ENCODE assay signal across 15 cellular contexts in the genomic region with DNA sequence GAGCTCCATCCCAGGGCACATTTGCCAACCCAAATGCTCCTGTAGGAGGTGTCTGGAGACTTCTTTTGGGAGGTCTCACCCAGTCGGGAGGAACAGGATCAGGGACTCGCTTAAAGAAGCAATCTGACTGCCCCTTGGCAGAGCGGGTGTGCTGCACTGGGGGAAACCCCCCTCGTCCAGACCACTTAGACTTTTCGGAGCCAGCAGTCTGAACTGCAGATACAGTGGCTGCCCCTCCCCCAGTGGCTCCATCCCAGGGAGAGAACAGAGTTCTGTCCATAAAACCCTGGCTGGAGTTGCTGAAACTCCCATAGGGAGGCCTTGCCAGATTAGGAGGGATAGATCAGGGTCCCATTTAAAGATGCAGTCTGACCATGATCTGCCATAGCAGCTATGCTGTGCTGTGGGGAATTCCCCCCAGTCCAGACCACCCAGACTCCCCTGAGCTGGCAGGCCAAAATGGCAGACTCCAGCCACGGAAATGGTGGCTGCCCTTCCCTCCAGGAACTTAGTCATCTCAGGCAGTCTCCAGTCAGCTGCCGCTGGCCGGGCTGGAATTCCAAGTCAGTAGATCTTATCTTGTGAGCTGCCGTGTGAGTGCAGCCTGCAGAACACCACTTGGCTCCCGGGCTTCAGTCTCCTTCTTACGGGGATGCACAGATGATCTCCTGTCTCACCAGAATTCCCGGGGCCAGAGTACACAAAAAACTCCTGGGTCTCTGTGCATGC.
A peak's percentile ranks its signal among the peaks of the same experiment; 100 is the strongest.
DNase-seq lines count a peak whose midpoint lies in the region; ATAC-seq, FAIRE-seq and TF ChIP-seq lines count a peak whose summit lies in the region.
"Had no signal": no experiment of that assay in that cellular context is flagged by ENCODE, and none has a peak within 500 bp of the region (broad histone marks: within the 10 kb centered on the region; RNA-seq: fewer than 3 reads in every experiment).

No MANE protein-coding gene starts in this region.

- H3K4me1 ChIP-seq in K562 (replicated peaks in 1 of 2; ENCODE audit: control insufficient read depth in 2 of 2, insufficient read depth in 2 of 2, low read length in 2 of 2): no peaks in the 10 kb centered on the region
- no peaks in the 10 kb centered on the region for H3K4me1 ChIP-seq in mesenchymal stem cell (ENCODE audit: control insufficient read depth, insufficient read depth, low read depth, low read length)

- H2BK12ac ChIP-seq in mesenchymal stem cell (ENCODE audit: low read length in 2 of 2): peak overlapping the region in 1 of 2 experiments; percentile 31

- no peak overlapping the region for H3K23ac ChIP-seq in mesenchymal stem cell (ENCODE audit: low read length in 2 of 2)

- H3K27me3 ChIP-seq in K562 (ENCODE audit: control insufficient read depth in 2 of 2, insufficient read depth in 2 of 2, low read length in 2 of 2) (no peaks in the 10 kb centered on the region), mesenchymal stem cell (ENCODE audit: control insufficient read depth in 1 of 2, insufficient read depth in 1 of 2, low read length in 2 of 2) (no peaks in the 10 kb centered on the region)

- intact Hi-C loops in K562 (cut with micrococcal nuclease): no loop called here

- in situ Hi-C loops in K562 (cut with MboI): no loop called here

- H2BK15ac ChIP-seq in mesenchymal stem cell (ENCODE audit: low read depth, poor library complexity, severe bottlenecking): peak overlapping the region; percentile 19

- no peaks in the 10 kb centered on the region for H4K20me1 ChIP-seq in K562 (replicated peaks; ENCODE audit: control insufficient read depth, insufficient read depth, low read length)

- CTCF ChIA-PET in K562 (lab: Yijun Ruan, JAX; ENCODE audit: low intra/inter-chr PET ratio): no interaction called here

- H3K4me2 ChIP-seq in K562 (ENCODE audit: insufficient read depth, low read length): no peak overlapping the region
- no peak overlapping the region for H3K4me2 ChIP-seq in mesenchymal stem cell (ENCODE audit: low read length, poor library complexity, severe bottlenecking)

- H3K79me2 ChIP-seq in K562 (ENCODE audit: control insufficient read depth, insufficient read depth, low read length): no peaks in the 10 kb centered on the region

- no peak overlapping the region for H4K91ac ChIP-seq in mesenchymal stem cell (ENCODE audit: low read length)

- TF ChIP-seq POLR2A in K562 (conservative IDR thresholded peaks at IDR 0.05): no peak

- WGBS in K562 (ENCODE audit: insufficient coverage, low coverage, missing lambda C conversion rate): 6% methylated on average over 12 of the region's 12 CpGs
- WGBS in mesenchymal stem cell: 46% methylated on average over 12 of the region's 12 CpGs

- FAIRE-seq in K562 (lab: Jason Lieb, UNC): no peak
- FAIRE-seq: TTC549 had no signal

- no peak overlapping the region for H2BK5ac ChIP-seq in mesenchymal stem cell (ENCODE audit: low read depth, low read length, poor library complexity, severe bottlenecking)

- peak overlapping the region; percentile 37 for H2BK120ac ChIP-seq in mesenchymal stem cell (ENCODE audit: low read depth, low read length)

- H3K4ac ChIP-seq in mesenchymal stem cell (ENCODE audit: low read depth in 1 of 2, low read length in 2 of 2): peak overlapping the region in 1 of 2 experiments; percentile 40

- DNase-seq in AG09309 (ENCODE audit: low read depth) (peak; percentile 57), HS-27A (ENCODE audit: low read depth) (peak; percentile 42), K562 (ENCODE audit: extremely low read depth in 1 of 4, low spot score in 3 of 4) (peak in 1 of 4 experiments; percentile 16), mesenchymal stem cell (peak; percentile 72), NCI-H446 (lab: John Stamatoyannopoulos, UW) (no peak), hypothalamus (lab: John Stamatoyannopoulos, UW) (no peak)
- no peak for DNase-seq in stimulated activated naive CD8-positive, alpha-beta T cell treated with anti-CD3 and anti-CD28 coated beads, Interleukin-15, Interleukin-2, amounts not matched to agents 100 U/mL and 50 U/mL, for 24 hours
- DNase-seq in activated CD8-positive, alpha-beta memory T cell treated with anti-CD3 and anti-CD28 coated beads, Interleukin-2, amount 50 U/mL, for 48 hours: no peak
- DNase-seq: activated naive CD4-positive, alpha-beta T cell treated with Interleukin-2 at 50 U/mL for 16 hours; central memory CD4-positive, alpha-beta T cell; midbrain; NCI-H1105 treated with DMSO at 0.1 percent for 48 hours; NCI-H524 treated with DMSO at 0.1 percent for 48 hours had no signal

- POLR2A ChIA-PET in K562 (lab: Yijun Ruan, JAX): no interaction called here

- TF ChIP-seq CTCF in AG09309 (IDR thresholded peaks at IDR 0.05; ENCODE audit: control insufficient read depth, insufficient read depth, low read depth, low read length, missing control alignments) (no peak), K562 (IDR thresholded peaks at IDR 0.05 in 2 of 3, conservative IDR thresholded peaks at IDR 0.05 in 1 of 3; ENCODE audit: insufficient read depth in 2 of 3, low read depth in 1 of 3, low read length in 3 of 3) (no peak)

- H3K9me1 ChIP-seq in K562 (ENCODE audit: control insufficient read depth, insufficient read depth, low read length): no peaks in the 10 kb centered on the region

- H3K4me3 ChIP-seq in AG09309 (ENCODE audit: control insufficient read depth, low read depth, low read length): no peak overlapping the region
- H3K4me3 ChIP-seq in K562: no peak overlapping the region
- H3K4me3 ChIP-seq in mesenchymal stem cell (ENCODE audit: insufficient read depth in 1 of 2, low read depth in 1 of 2, low read length in 2 of 2): no peak overlapping the region

- H2AK5ac ChIP-seq in mesenchymal stem cell (ENCODE audit: low read length, severe bottlenecking): no peak overlapping the region

- H3K36me3 ChIP-seq in K562 (ENCODE audit: control insufficient read depth, insufficient read depth, low read length): no peaks in the 10 kb centered on the region
- H3K36me3 ChIP-seq in mesenchymal stem cell (ENCODE audit: control insufficient read depth in 1 of 2, insufficient read depth in 2 of 2, low read depth in 1 of 2, low read length in 2 of 2): no peaks in the 10 kb centered on the region

- H4K8ac ChIP-seq in mesenchymal stem cell (ENCODE audit: low read length): peak overlapping the region; percentile 45

- H3K9ac ChIP-seq in K562 (ENCODE audit: insufficient read depth in 1 of 2, low read depth in 2 of 2, low read length in 2 of 2): 0 out of 4 replicates have a peak overlapping the region, but pooled peaks of 1 of the 2 experiments have one; percentile 10
- H3K9ac ChIP-seq in mesenchymal stem cell (ENCODE audit: low read length): no peak overlapping the region

- BruUV-seq in K562 (replicated peaks; lab: Mats Ljungman, UMichigan): no TSS peak

- no peak for ATAC-seq in K562
- ATAC-seq in stimulated activated naive CD8-positive, alpha-beta T cell treated with anti-CD3 and anti-CD28 coated beads, Interleukin-15, Interleukin-2, amounts not matched to agents 100 U/mL and 50 U/mL, for 24 hours: no peak

- H2AFZ ChIP-seq in K562 (ENCODE audit: low read depth, low read length) (no peak overlapping the region; the same call in 1 of the 2 replicates), mesenchymal stem cell (ENCODE audit: low read depth, low read length) (no peak overlapping the region)

- no peak for TF ChIP-seq RAD21 in K562 (CRISPR knock-in tag; conservative IDR thresholded peaks at IDR 0.05 in 1 of 2, IDR thresholded peaks at IDR 0.05 in 1 of 2)

- H3K9me3 ChIP-seq in K562 (replicated peaks; ENCODE audit: control insufficient read depth, insufficient read depth, low read depth, low read length) (no peaks in the 10 kb centered on the region; the same call in 1 of the 2 replicates), mesenchymal stem cell (ENCODE audit: control insufficient read depth, low read length) (peaks cover 8% of the 10 kb centered on the region)

- peak overlapping the region; percentile 37 to 48 for H3K18ac ChIP-seq in mesenchymal stem cell (ENCODE audit: low read depth in 1 of 2, low read length in 2 of 2)

- no peak for TF ChIP-seq EP300 in K562 (IDR thresholded peaks at IDR 0.05; ENCODE audit: low read length)

- H3K27ac ChIP-seq in K562 (ENCODE audit: extremely low read depth, low read depth, low read length) (no peak overlapping the region), mesenchymal stem cell (ENCODE audit: low read length, poor library complexity, severe bottlenecking) (no peak overlapping the region)
- H3K27ac ChIP-seq: C4-2B had no signal

- H3K79me1 ChIP-seq in mesenchymal stem cell (replicated peaks; ENCODE audit: low read length, poor library complexity, severe bottlenecking): no peaks in the 10 kb centered on the region

- H3K14ac ChIP-seq in mesenchymal stem cell (ENCODE audit: low read length in 2 of 2): no peak overlapping the region

TF ChIP-seq in K562, 482 proteins besides CTCF, POLR2A, EP300 and RAD21 (continues in another document):
- 0 out of 2 replicates have a peak, but pooled peaks have one; percentile 28 for TF ChIP-seq FOSL1 (tag; conservative IDR thresholded peaks at IDR 0.05)
- TF ChIP-seq, protein P1, sequence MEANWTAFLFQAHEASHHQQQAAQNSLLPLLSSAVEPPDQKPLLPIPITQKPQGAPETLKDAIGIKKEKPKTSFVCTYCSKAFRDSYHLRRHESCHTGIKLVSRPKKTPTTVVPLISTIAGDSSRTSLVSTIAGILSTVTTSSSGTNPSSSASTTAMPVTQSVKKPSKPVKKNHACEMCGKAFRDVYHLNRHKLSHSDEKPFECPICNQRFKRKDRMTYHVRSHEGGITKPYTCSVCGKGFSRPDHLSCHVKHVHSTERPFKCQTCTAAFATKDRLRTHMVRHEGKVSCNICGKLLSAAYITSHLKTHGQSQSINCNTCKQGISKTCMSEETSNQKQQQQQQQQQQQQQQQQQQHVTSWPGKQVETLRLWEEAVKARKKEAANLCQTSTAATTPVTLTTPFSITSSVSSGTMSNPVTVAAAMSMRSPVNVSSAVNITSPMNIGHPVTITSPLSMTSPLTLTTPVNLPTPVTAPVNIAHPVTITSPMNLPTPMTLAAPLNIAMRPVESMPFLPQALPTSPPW (CRISPR knock-in tag; IDR thresholded peaks at IDR 0.05): no peak
- TF ChIP-seq YY1 (IDR thresholded peaks at IDR 0.05; ENCODE audit: borderline replicate concordance in 1 of 3, control insufficient read depth in 1 of 3, extremely low read depth in 1 of 3, insufficient read depth in 3 of 3, insufficient read length in 1 of 3, insufficient replicate concordance in 2 of 3, low read depth in 1 of 3, low read length in 2 of 3): peak in 1 of 3 experiments; percentile 46
- TF ChIP-seq, protein P2, sequence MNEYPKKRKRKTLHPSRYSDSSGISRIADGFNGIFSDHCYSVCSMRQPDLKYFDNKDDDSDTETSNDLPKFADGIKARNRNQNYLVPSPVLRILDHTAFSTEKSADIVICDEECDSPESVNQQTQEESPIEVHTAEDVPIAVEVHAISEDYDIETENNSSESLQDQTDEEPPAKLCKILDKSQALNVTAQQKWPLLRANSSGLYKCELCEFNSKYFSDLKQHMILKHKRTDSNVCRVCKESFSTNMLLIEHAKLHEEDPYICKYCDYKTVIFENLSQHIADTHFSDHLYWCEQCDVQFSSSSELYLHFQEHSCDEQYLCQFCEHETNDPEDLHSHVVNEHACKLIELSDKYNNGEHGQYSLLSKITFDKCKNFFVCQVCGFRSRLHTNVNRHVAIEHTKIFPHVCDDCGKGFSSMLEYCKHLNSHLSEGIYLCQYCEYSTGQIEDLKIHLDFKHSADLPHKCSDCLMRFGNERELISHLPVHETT (CRISPR knock-in tag; conservative IDR thresholded peaks at IDR 0.05 in 1 of 2, IDR thresholded peaks at IDR 0.05 in 1 of 2): 0 out of 4 replicates have a peak, but pooled peaks of 1 of the 2 experiments have one; percentile 40

Comparison
In these comparisons a context has a peak if more than half of its experiments do, and no peak if none do; other contexts are left out.
1. DNase-seq: peak in AG09309 (single experiment), HS-27A (single experiment) and mesenchymal stem cell (single experiment); none in NCI-H446 (0 of 2), hypothalamus (0 of 51), stimulated activated naive CD8-positive, alpha-beta T cell treated with anti-CD3 and anti-CD28 coated beads, Interleukin-15, Interleukin-2, amounts not matched to agents 100 U/mL and 50 U/mL, for 24 hours (single experiment) and activated CD8-positive, alpha-beta memory T cell treated with anti-CD3 and anti-CD28 coated beads, Interleukin-2, amount 50 U/mL, for 48 hours (single experiment).